22 cellular contexts compared by ENCODE assay signal in the genomic region with DNA sequence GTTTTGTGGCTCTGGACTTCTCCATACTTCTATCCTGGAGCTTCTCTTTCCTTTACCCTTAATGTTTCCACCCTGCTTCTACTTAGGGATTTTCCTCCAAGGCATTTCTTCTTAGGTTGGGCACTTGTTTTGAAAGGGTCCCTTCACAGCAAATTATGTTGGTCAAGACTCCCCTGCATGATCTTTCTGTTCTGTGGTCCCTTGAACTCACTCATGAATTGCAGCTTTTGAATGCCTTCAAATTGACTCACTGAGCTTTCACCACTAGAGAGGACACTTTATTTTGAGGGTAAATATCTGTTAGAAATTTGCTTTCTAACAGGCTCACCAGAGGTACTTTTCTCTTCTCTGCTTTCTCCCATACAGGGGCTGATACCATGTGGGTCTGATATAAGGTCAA.
A peak's percentile ranks its signal among the peaks of the same experiment; 100 is the strongest.
DNase-seq lines count a peak whose midpoint lies in the region; ATAC-seq and TF ChIP-seq lines count a peak whose summit lies in the region.
"Had no signal": no experiment of that assay in that cellular context is flagged by ENCODE, and none has a peak within 500 bp of the region (broad histone marks: within the 10 kb centered on the region; RNA-seq: fewer than 3 reads in every experiment).

No MANE protein-coding gene starts in this region.

- peaks cover 1% of the 10 kb centered on the region for H3K27me3 Mint-ChIP-seq in activated CD8-positive, alpha-beta T cell treated with anti-CD3 and anti-CD28 coated beads for 36 hours
- H3K27me3 Mint-ChIP-seq: activated CD4-positive, alpha-beta T cell treated with anti-CD3 and anti-CD28 coated beads, Interleukin-2, amount 10 ng/mL, durations not matched to agents 24 days and 14 days had no signal

- no peaks in the 10 kb centered on the region for H3K4me1 Mint-ChIP-seq in activated CD8-positive, alpha-beta T cell treated with anti-CD3 and anti-CD28 coated beads for 36 hours (ENCODE audit: low read depth)
- H3K4me1 Mint-ChIP-seq: activated CD4-positive, alpha-beta T cell treated with anti-CD3 and anti-CD28 coated beads, Interleukin-2, amount 10 ng/mL, durations not matched to agents 24 days and 14 days; nephron had no signal

- POLR2A ChIA-PET in activated CD8-positive, alpha-beta T cell treated with anti-CD3 and anti-CD28 coated beads for 36 hours (lab: Charles Lee): no interaction called here

- intact Hi-C loops in activated CD8-positive, alpha-beta T cell treated with anti-CD3 and anti-CD28 coated beads for 36 hours (cut with micrococcal nuclease): no loop called here

- CTCF ChIA-PET in activated CD8-positive, alpha-beta T cell treated with anti-CD3 and anti-CD28 coated beads for 36 hours (lab: Charles Lee): no interaction called here

- H3K4me3 Mint-ChIP-seq in activated CD8-positive, alpha-beta T cell treated with anti-CD3 and anti-CD28 coated beads for 36 hours: no peak overlapping the region
- H3K4me3 Mint-ChIP-seq: activated CD4-positive, alpha-beta T cell treated with anti-CD3 and anti-CD28 coated beads, Interleukin-2, amount 10 ng/mL, durations not matched to agents 24 days and 14 days; nephron had no signal

- H3K27ac Mint-ChIP-seq in activated CD8-positive, alpha-beta T cell treated with anti-CD3 and anti-CD28 coated beads for 36 hours: no peak overlapping the region
- H3K27ac Mint-ChIP-seq: activated CD4-positive, alpha-beta T cell treated with anti-CD3 and anti-CD28 coated beads, Interleukin-2, amount 10 ng/mL, durations not matched to agents 24 days and 14 days; activated naive CD4-positive, alpha-beta T cell treated with anti-CD3 and anti-CD28 coated beads, Interleukin-2, amount 50 U/mL, for 72 hours; nephron had no signal

- DNase-seq in GM03348 (ENCODE audit: low spot score) (peak; percentile 4), amniotic epithelial cell (ENCODE audit: low read depth) (peak; percentile 70), foreskin melanocyte (peak; percentile 76), renal cortical epithelial cell (ENCODE audit: low read depth) (peak; percentile 72), NCI-H69 (lab: John Stamatoyannopoulos, UW) (no peak), T-helper 2 cell (no peak)
- no peak for DNase-seq in activated CD8-positive, alpha-beta T cell treated with anti-CD3 and anti-CD28 coated beads for 36 hours
- DNase-seq in stimulated activated CD4-positive, alpha-beta T cell treated with anti-CD3 and anti-CD28 coated beads, Interleukin-12 subunit alpha, Interleukin-12 subunit beta, amount 100 ng/mL, for 4 hours: no peak
- DNase-seq: activated CD4-positive, alpha-beta T cell treated with anti-CD3 and anti-CD28 coated beads, Interleukin-2, amount 10 ng/mL, durations not matched to agents 24 days and 14 days; activated T-cell treated with anti-CD3 and anti-CD28 coated beads for 4 hours; caudate nucleus; effector memory CD4-positive, alpha-beta T cell; MG63; NCI-H187 treated with DMSO at 0.1 percent for 48 hours; NCI-H524 treated with DMSO at 0.1 percent for 48 hours; SK-N-SH; stimulated activated CD4-positive, alpha-beta T cell treated with anti-CD3 and anti-CD28 coated beads, Interleukin-2, amount 100 ng/mL, for 48 hours; stimulated activated CD8-positive, alpha-beta memory T cell treated with anti-CD3 and anti-CD28 coated beads, Interleukin-4, amount 100 ng/mL, for 48 hours; testis had no signal

- ATAC-seq in activated CD8-positive, alpha-beta T cell treated with anti-CD3 and anti-CD28 coated beads for 36 hours: no peak
- ATAC-seq: activated naive CD4-positive, alpha-beta T cell treated with anti-CD3 and anti-CD28 coated beads, Interleukin-2, amount 50 U/mL, for 72 hours; gastroesophageal sphincter had no signal

- TF ChIP-seq CTCF in activated CD8-positive, alpha-beta T cell treated with anti-CD3 and anti-CD28 coated beads for 36 hours (IDR thresholded peaks at IDR 0.05): no peak

- no peaks in the 10 kb centered on the region for H3K9me3 Mint-ChIP-seq in activated CD8-positive, alpha-beta T cell treated with anti-CD3 and anti-CD28 coated beads for 36 hours
- H3K9me3 Mint-ChIP-seq: activated CD4-positive, alpha-beta T cell treated with anti-CD3 and anti-CD28 coated beads, Interleukin-2, amount 10 ng/mL, durations not matched to agents 24 days and 14 days; activated naive CD4-positive, alpha-beta T cell treated with anti-CD3 and anti-CD28 coated beads, Interleukin-2, amount 50 U/mL, for 72 hours; nephron had no signal

- H3K36me3 Mint-ChIP-seq in activated CD8-positive, alpha-beta T cell treated with anti-CD3 and anti-CD28 coated beads for 36 hours (ENCODE audit: low read depth): no peaks in the 10 kb centered on the region
- H3K36me3 Mint-ChIP-seq: activated naive CD4-positive, alpha-beta T cell treated with anti-CD3 and anti-CD28 coated beads, Interleukin-2, amount 50 U/mL, for 72 hours had no signal

Comparison
In these comparisons a context has a peak if more than half of its experiments do, and no peak if none do; other contexts are left out.
1. DNase-seq: peak in GM03348 (single experiment), amniotic epithelial cell (single experiment), foreskin melanocyte (single experiment) and renal cortical epithelial cell (single experiment); none in activated CD8-positive, alpha-beta T cell treated with anti-CD3 and anti-CD28 coated beads for 36 hours (single experiment), NCI-H69 (single experiment), T-helper 2 cell (0 of 5) and stimulated activated CD4-positive, alpha-beta T cell treated with anti-CD3 and anti-CD28 coated beads, Interleukin-12 subunit alpha, Interleukin-12 subunit beta, amount 100 ng/mL, for 4 hours (single experiment).